ENCODE assay signal across 16 cellular contexts in genomic region chr14:86865934-86866333, GRCh38.
"Had no signal": no experiment of that assay in that cellular context is flagged by ENCODE, and none has a peak within 500 bp of the region (broad histone marks: within the 10 kb centered on the region; RNA-seq: fewer than 3 reads in every experiment).

No MANE protein-coding gene starts in this region.

- H2AFZ ChIP-seq: neural progenitor cell had no signal

- H3K4me3 ChIP-seq: gastroesophageal sphincter, heart left ventricle, mucosa of descending colon, neural progenitor cell, ovary, right lobe of liver, upper lobe of right lung had no signal

- H3K27me3 ChIP-seq: gastroesophageal sphincter, heart left ventricle, neural progenitor cell, ovary, right lobe of liver, upper lobe of right lung had no signal

- DNase-seq: activated B cell treated with CpG ODN at 0.5 μM for 24 hours; activated CD4-positive, alpha-beta memory T cell treated with anti-CD3 and anti-CD28 coated beads, Interleukin-2, amount 10 ng/mL, durations not matched to agents 7 days and 5 days; activated CD4-positive, alpha-beta T cell treated with anti-CD3 and anti-CD28 coated beads for 48 hours; activated CD8-positive, alpha-beta memory T cell treated with anti-CD3 and anti-CD28 coated beads, Interleukin-2, amount 10 ng/mL, durations not matched to agents 7 days and 5 days; amniotic stem cell; effector memory CD8-positive, alpha-beta T cell; heart left ventricle; mucosa of descending colon; naive B cell; ovary; right lobe of liver; small intestine; stimulated activated naive CD4-positive, alpha-beta T cell; upper lobe of right lung had no signal

- FAIRE-seq: small intestine had no signal

- H3K4me1 ChIP-seq: gastroesophageal sphincter, heart left ventricle, neural progenitor cell, right lobe of liver, upper lobe of right lung had no signal

- H3K27ac ChIP-seq: gastroesophageal sphincter, heart left ventricle, neural progenitor cell, ovary, right lobe of liver, upper lobe of right lung had no signal

- H3K4me2 ChIP-seq: neural progenitor cell had no signal

- H3K9ac ChIP-seq: neural progenitor cell had no signal

- H3K9me3 ChIP-seq: gastroesophageal sphincter, heart left ventricle, mucosa of descending colon, ovary, right lobe of liver, upper lobe of right lung had no signal

- H3K36me3 ChIP-seq: gastroesophageal sphincter, heart left ventricle, neural progenitor cell, ovary, right lobe of liver, upper lobe of right lung had no signal
